8 cellular contexts compared by ENCODE assay signal in the genomic region with DNA sequence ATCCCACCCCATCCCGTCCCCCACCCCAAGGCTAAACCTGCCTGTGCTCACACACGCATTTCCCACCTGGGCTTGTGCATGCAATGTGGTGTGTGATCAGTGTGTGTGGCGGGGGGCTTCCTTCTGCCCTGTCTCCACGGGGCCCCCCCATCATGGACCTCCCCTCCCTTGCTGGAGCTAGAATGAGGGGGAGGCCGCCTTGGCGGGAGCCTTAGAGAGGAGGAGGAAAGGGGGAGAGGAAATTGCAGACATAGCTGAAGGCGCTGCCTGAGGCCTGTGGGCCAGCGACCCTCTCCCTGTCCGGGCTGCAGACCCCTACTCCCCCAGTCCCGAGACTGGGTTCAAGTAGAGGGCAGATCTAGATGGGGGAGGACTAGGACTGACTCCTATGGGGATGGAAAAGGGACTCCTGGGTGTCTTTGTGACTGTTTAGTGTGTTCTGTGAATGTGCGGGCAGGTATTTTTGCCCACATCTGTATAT. TPM values are rescaled to one million over a fixed set of nuclear protein-coding genes. Genes with fewer than 3 reads are reported as not detected.
DNase-seq lines count a peak whose midpoint lies in the region; ATAC-seq and TF ChIP-seq lines count a peak whose summit lies in the region.

No MANE protein-coding gene starts in this region.

- no peaks in the 10 kb centered on the region for H3K9me3 Mint-ChIP-seq in CD8-positive, alpha-beta memory T cell
- no peaks in the 10 kb centered on the region for H3K9me3 Mint-ChIP-seq in endothelial cell (ENCODE audit: unreplicated experiment)

- peak overlapping the region; percentile 99 for H3K4me2 ChIP-seq in MM.1S (ENCODE audit: low read depth, low read length)

- H3K27ac Mint-ChIP-seq in CD8-positive, alpha-beta memory T cell, result peak overlapping the region in 5 of 8 donors; percentile 36 to 88 (median 76)
- peak overlapping the region; percentile 64 for H3K27ac Mint-ChIP-seq in endothelial cell (ENCODE audit: unreplicated experiment)

- no peak for DNase-seq in CD8-positive, alpha-beta memory T cell
- DNase-seq in MM.1S (no peak), endothelial cell (ENCODE audit: low spot score) (no peak)
- DNase-seq in stimulated activated CD4-positive, alpha-beta T cell treated with anti-CD3 and anti-CD28 coated beads, Interleukin-4, amount 100 ng/mL, for 1 hour, result no peak

- H3K36me3 Mint-ChIP-seq in CD8-positive, alpha-beta memory T cell, result no peaks in the 10 kb centered on the region
- peaks cover 12% of the 10 kb centered on the region for H3K36me3 Mint-ChIP-seq in endothelial cell (ENCODE audit: low read depth, unreplicated experiment)

- CTCF ChIA-PET in CD8-positive, alpha-beta memory T cell (lab: Charles Lee), result interaction anchor here (0.8 to 5.0 kb wide), 5 partner anchors 11 to 136 kb away, joined by 3 to 16 read pairs (median 3); partner anchors contain the start of gene SH3D21

- no peaks in the 10 kb centered on the region for H3K27me3 ChIP-seq in CD8-positive, alpha-beta memory T cell (ENCODE audit: insufficient read depth, low read length, poor library complexity, severe bottlenecking)
- no peaks in the 10 kb centered on the region for H3K27me3 ChIP-seq in MM.1S (replicated peaks; ENCODE audit: insufficient read depth, low read length)
- H3K27me3 ChIP-seq in neutrophil, result peaks cover 67% of the 10 kb centered on the region

- no peaks in the 10 kb centered on the region for H4K20me1 ChIP-seq in MM.1S (ENCODE audit: insufficient read depth, low read length)

- H3K36me3 ChIP-seq in CD8-positive, alpha-beta memory T cell (ENCODE audit: insufficient read depth, low read length), result no peaks in the 10 kb centered on the region
- no peaks in the 10 kb centered on the region for H3K36me3 ChIP-seq in MM.1S (replicated peaks; ENCODE audit: insufficient read depth, low read length)
- no peaks in the 10 kb centered on the region for H3K36me3 ChIP-seq in neutrophil

- peak overlapping the region; percentile 92 for H2AFZ ChIP-seq in MM.1S (ENCODE audit: low read length)

- H3K9ac ChIP-seq in MM.1S (ENCODE audit: low read length), result peak overlapping the region; percentile 52; the same call in 1 of the 2 replicates

- TF ChIP-seq CTCF in MM.1S (IDR thresholded peaks at IDR 0.05; ENCODE audit: low read length) (no peak), endothelial cell (IDR thresholded peaks at IDR 0.05; ENCODE audit: unreplicated experiment) (no peak), neutrophil (IDR thresholded peaks at IDR 0.05) (no peak)

- H3K9me3 ChIP-seq in CD8-positive, alpha-beta memory T cell (ENCODE audit: low read length), result no peaks in the 10 kb centered on the region
- H3K9me3 ChIP-seq in MM.1S (replicated peaks; ENCODE audit: insufficient read depth, low read length) (no peaks in the 10 kb centered on the region), neutrophil (no peaks in the 10 kb centered on the region)

- H3K4me1 Mint-ChIP-seq in CD8-positive, alpha-beta memory T cell, result peaks cover 25 to 38% (median 27%) of the 10 kb centered on the region in 3 donors
- peaks cover 24% of the 10 kb centered on the region for H3K4me1 Mint-ChIP-seq in endothelial cell (ENCODE audit: unreplicated experiment)

- peak overlapping the region; percentile 54 for H3K27ac ChIP-seq in CD8-positive, alpha-beta memory T cell (ENCODE audit: low read depth, low read length)
- H3K27ac ChIP-seq in MM.1S (ENCODE audit: low read length) (no peak overlapping the region), neutrophil (no peak overlapping the region)

- H3K4me3 ChIP-seq in CD8-positive, alpha-beta memory T cell (ENCODE audit: low read length), result peak overlapping the region; percentile 70
- H3K4me3 ChIP-seq in MM.1S (ENCODE audit: low read length), result peak overlapping the region; percentile 76; the same call in 1 of the 2 replicates
- H3K4me3 ChIP-seq in neutrophil (ENCODE audit: low read depth in 1 of 2, low read length in 1 of 2), result peak overlapping the region; percentile 76 to 82

- peak overlapping the region; percentile 57 to 90 (median 81) for H3K4me3 Mint-ChIP-seq in CD8-positive, alpha-beta memory T cell
- H3K4me3 Mint-ChIP-seq in endothelial cell (ENCODE audit: unreplicated experiment), result peak overlapping the region; percentile 87

- H3K9me2 ChIP-seq in MM.1S (replicated peaks; ENCODE audit: insufficient read depth, low read length), result no peaks in the 10 kb centered on the region

- ATAC-seq in GM18861 (IDR thresholded peaks at IDR 0.05; ENCODE audit: unreplicated experiment) (no peak), HG03469 (IDR thresholded peaks at IDR 0.05; ENCODE audit: unreplicated experiment) (no peak), HG03442 (IDR thresholded peaks at IDR 0.05; ENCODE audit: unreplicated experiment) (no peak)

- peaks cover 0 to 1% of the 10 kb centered on the region in 2 donors for H3K27me3 Mint-ChIP-seq in CD8-positive, alpha-beta memory T cell
- H3K27me3 Mint-ChIP-seq in endothelial cell (ENCODE audit: unreplicated experiment), result peaks cover 12% of the 10 kb centered on the region

- no peaks in the 10 kb centered on the region for H3K79me2 ChIP-seq in MM.1S (ENCODE audit: low read length)

- POLR2A ChIA-PET in CD8-positive, alpha-beta memory T cell (lab: Charles Lee), result interaction anchor here (0.8 to 1.8 kb wide), 2 partner anchors 62 to 175 kb away, joined by 3 to 5 read pairs; no protein-coding TSS in a partner anchor

- peaks cover 10% of the 10 kb centered on the region for H3K4me1 ChIP-seq in CD8-positive, alpha-beta memory T cell (ENCODE audit: insufficient read depth, low read length)
- H3K4me1 ChIP-seq in MM.1S (ENCODE audit: low read length), result no peaks in the 10 kb centered on the region
- peaks cover 38 to 41% of the 10 kb centered on the region in 2 experiments for H3K4me1 ChIP-seq in neutrophil (ENCODE audit: control insufficient read depth in 1 of 2, insufficient read depth in 1 of 2, low read depth in 1 of 2, low read length in 1 of 2)

- no peaks in the 10 kb centered on the region for H3F3A ChIP-seq in MM.1S (ENCODE audit: insufficient read depth, low read length)

RNA-seq across cellular contexts. Expression of gene EVA1B, which starts 0.9 kb away (rescaled TPM):
- total RNA-seq in CD8-positive, alpha-beta memory T cell, result 10 to 100 TPM; 13.6 to 16.3 TPM
- polyA plus RNA-seq in CD8-positive, alpha-beta memory T cell, result 8.1 TPM
- total RNA-seq in endothelial cell (ENCODE audit: unreplicated experiment), result 87.9 TPM

RNA-seq across cellular contexts. Expression of gene SH3D21, which starts 18.2 kb away (rescaled TPM):
- total RNA-seq in CD8-positive, alpha-beta memory T cell, result 1 to 10 TPM; 2.5 to 2.6 TPM
- not detected for polyA plus RNA-seq in CD8-positive, alpha-beta memory T cell
- 4.8 TPM for total RNA-seq in endothelial cell (ENCODE audit: unreplicated experiment)
